Comparison of ENCODE assay signal across 1 cellular context in the genomic region with DNA sequence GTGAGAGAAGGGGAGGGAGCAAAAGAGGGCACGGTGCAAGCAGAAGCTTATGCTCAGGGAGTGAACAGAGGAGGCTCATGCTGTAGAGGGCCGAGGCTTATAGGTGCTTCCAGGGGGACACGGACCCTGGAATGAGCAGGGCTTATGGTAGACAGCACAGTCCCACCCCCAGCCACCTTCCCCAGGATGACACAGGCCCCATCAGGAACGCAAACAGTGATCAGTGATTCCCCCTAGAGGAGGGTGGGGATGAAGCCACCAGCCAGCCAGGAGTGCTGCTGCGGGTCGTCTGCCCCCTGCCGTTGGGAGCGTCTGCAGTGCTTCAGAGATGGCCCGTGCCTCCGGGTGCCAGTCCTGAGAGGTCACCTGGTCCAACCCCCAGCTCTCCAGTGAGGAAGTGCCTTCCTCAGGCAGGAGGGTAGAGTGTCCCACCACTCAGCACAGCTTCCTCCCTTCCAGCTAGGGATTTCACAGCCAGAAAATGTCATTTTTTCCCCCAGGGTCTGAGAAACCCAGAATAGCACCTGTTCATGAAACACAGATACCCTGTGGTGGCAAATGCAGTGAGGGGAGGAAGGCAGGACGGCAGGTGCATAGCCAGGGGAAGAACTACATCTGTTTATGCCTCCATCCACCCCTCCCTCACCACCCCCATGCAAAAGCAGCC.
TF ChIP-seq lines count a peak whose summit lies in the region.

No MANE protein-coding gene starts in this region.

TF ChIP-seq in HEK293, 187 proteins besides CTCF, POLR2A, EP300 and RAD21 (continued from another document and continues in another):
- TF ChIP-seq, protein P1, sequence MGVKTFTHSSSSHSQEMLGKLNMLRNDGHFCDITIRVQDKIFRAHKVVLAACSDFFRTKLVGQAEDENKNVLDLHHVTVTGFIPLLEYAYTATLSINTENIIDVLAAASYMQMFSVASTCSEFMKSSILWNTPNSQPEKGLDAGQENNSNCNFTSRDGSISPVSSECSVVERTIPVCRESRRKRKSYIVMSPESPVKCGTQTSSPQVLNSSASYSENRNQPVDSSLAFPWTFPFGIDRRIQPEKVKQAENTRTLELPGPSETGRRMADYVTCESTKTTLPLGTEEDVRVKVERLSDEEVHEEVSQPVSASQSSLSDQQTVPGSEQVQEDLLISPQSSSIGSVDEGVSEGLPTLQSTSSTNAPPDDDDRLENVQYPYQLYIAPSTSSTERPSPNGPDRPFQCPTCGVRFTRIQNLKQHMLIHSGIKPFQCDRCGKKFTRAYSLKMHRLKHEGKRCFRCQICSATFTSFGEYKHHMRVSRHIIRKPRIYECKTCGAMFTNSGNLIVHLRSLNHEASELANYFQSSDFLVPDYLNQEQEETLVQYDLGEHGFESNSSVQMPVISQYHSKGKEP (tag by site-specific recombination; IDR thresholded peaks at IDR 0.05), result 0 out of 2 replicates have a peak, but pooled peaks have one; percentile 9
- TF ChIP-seq ZNF837 (tag by site-specific recombination; IDR thresholded peaks at IDR 0.05) (no peak), SCRT1 (tag by site-specific recombination; IDR thresholded peaks at IDR 0.05; ENCODE audit: borderline replicate concordance) (no peak), ZNF701 (tag by site-specific recombination; IDR thresholded peaks at IDR 0.05) (no peak), ZNF324 (tag by site-specific recombination; IDR thresholded peaks at IDR 0.05) (no peak), ZNF23 (tag by site-specific recombination; IDR thresholded peaks at IDR 0.05; ENCODE audit: borderline replicate concordance) (no peak), ZNF350 (tag by site-specific recombination; IDR thresholded peaks at IDR 0.05) (no peak), ZNF596 (tag by site-specific recombination; IDR thresholded peaks at IDR 0.05) (no peak), ZNF768 (tag by site-specific recombination; IDR thresholded peaks at IDR 0.05) (no peak), ZNF140 (tag by site-specific recombination; IDR thresholded peaks at IDR 0.05) (no peak), RBAK (tag by site-specific recombination; IDR thresholded peaks at IDR 0.05) (no peak), GLIS1 (tag by site-specific recombination; IDR thresholded peaks at IDR 0.05) (peak; percentile 36; the same call in 1 of the 2 replicates), ZNF184 (tag by site-specific recombination; IDR thresholded peaks at IDR 0.05) (no peak), ZNF10 (tag by site-specific recombination; IDR thresholded peaks at IDR 0.05) (0 out of 2 replicates have a peak, but pooled peaks have one; percentile 14), ZNF549 (tag by site-specific recombination; IDR thresholded peaks at IDR 0.05) (no peak), MEIS1 (CRISPR knock-in tag; IDR thresholded peaks at IDR 0.05; ENCODE audit: borderline replicate concordance) (no peak), ZSCAN16 (tag by site-specific recombination; IDR thresholded peaks at IDR 0.05) (no peak), REPIN1 (tag by site-specific recombination; IDR thresholded peaks at IDR 0.05; ENCODE audit: low read depth) (no peak), ZNF391 (tag by site-specific recombination; IDR thresholded peaks at IDR 0.05; ENCODE audit: borderline replicate concordance, low read depth) (no peak), SP2 (tag by site-specific recombination; IDR thresholded peaks at IDR 0.05) (peak; percentile 17), ZNF426 (tag by site-specific recombination; IDR thresholded peaks at IDR 0.05) (no peak), WT1 (tag by site-specific recombination; IDR thresholded peaks at IDR 0.05) (no peak), PRDM1 (tag by site-specific recombination; IDR thresholded peaks at IDR 0.05) (no peak), ZNF629 (tag by site-specific recombination; IDR thresholded peaks at IDR 0.05) (no peak), ZXDB (tag by site-specific recombination; IDR thresholded peaks at IDR 0.05) (no peak), ZNF776 (tag by site-specific recombination; IDR thresholded peaks at IDR 0.05; ENCODE audit: borderline replicate concordance) (no peak), ZNF146 (tag by site-specific recombination; IDR thresholded peaks at IDR 0.05) (no peak), ZNF514 (tag by site-specific recombination; IDR thresholded peaks at IDR 0.05) (no peak), ZNF221 (tag by site-specific recombination; IDR thresholded peaks at IDR 0.05; ENCODE audit: borderline replicate concordance) (no peak), ZNF354C (tag by site-specific recombination; IDR thresholded peaks at IDR 0.05; ENCODE audit: borderline replicate concordance, low read depth) (no peak), ZNF138 (tag by site-specific recombination; IDR thresholded peaks at IDR 0.05; ENCODE audit: borderline replicate concordance) (no peak)
- TF ChIP-seq, protein P2, sequence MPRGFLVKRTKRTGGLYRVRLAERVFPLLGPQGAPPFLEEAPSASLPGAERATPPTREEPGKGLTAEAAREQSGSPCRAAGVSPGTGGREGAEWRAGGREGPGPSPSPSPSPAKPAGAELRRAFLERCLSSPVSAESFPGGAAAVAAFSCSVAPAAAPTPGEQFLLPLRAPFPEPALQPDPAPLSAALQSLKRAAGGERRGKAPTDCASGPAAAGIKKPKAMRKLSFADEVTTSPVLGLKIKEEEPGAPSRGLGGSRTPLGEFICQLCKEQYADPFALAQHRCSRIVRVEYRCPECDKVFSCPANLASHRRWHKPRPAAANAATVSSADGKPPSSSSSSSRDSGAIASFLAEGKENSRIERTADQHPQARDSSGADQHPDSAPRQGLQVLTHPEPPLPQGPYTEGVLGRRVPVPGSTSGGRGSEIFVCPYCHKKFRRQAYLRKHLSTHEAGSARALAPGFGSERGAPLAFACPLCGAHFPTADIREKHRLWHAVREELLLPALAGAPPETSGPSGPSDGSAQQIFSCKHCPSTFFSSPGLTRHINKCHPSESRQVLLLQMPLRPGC (tag by site-specific recombination; IDR thresholded peaks at IDR 0.05), result no peak
- TF ChIP-seq, protein P3, sequence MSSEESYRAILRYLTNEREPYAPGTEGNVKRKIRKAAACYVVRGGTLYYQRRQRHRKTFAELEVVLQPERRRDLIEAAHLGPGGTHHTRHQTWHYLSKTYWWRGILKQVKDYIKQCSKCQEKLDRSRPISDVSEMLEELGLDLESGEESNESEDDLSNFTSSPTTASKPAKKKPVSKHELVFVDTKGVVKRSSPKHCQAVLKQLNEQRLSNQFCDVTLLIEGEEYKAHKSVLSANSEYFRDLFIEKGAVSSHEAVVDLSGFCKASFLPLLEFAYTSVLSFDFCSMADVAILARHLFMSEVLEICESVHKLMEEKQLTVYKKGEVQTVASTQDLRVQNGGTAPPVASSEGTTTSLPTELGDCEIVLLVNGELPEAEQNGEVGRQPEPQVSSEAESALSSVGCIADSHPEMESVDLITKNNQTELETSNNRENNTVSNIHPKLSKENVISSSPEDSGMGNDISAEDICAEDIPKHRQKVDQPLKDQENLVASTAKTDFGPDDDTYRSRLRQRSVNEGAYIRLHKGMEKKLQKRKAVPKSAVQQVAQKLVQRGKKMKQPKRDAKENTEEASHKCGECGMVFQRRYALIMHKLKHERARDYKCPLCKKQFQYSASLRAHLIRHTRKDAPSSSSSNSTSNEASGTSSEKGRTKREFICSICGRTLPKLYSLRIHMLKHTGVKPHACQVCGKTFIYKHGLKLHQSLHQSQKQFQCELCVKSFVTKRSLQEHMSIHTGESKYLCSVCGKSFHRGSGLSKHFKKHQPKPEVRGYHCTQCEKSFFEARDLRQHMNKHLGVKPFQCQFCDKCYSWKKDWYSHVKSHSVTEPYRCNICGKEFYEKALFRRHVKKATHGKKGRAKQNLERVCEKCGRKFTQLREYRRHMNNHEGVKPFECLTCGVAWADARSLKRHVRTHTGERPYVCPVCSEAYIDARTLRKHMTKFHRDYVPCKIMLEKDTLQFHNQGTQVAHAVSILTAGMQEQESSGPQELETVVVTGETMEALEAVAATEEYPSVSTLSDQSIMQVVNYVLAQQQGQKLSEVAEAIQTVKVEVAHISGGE (tag by site-specific recombination; conservative IDR thresholded peaks at IDR 0.05; ENCODE audit: low read depth), result no peak
- TF ChIP-seq, protein P4, sequence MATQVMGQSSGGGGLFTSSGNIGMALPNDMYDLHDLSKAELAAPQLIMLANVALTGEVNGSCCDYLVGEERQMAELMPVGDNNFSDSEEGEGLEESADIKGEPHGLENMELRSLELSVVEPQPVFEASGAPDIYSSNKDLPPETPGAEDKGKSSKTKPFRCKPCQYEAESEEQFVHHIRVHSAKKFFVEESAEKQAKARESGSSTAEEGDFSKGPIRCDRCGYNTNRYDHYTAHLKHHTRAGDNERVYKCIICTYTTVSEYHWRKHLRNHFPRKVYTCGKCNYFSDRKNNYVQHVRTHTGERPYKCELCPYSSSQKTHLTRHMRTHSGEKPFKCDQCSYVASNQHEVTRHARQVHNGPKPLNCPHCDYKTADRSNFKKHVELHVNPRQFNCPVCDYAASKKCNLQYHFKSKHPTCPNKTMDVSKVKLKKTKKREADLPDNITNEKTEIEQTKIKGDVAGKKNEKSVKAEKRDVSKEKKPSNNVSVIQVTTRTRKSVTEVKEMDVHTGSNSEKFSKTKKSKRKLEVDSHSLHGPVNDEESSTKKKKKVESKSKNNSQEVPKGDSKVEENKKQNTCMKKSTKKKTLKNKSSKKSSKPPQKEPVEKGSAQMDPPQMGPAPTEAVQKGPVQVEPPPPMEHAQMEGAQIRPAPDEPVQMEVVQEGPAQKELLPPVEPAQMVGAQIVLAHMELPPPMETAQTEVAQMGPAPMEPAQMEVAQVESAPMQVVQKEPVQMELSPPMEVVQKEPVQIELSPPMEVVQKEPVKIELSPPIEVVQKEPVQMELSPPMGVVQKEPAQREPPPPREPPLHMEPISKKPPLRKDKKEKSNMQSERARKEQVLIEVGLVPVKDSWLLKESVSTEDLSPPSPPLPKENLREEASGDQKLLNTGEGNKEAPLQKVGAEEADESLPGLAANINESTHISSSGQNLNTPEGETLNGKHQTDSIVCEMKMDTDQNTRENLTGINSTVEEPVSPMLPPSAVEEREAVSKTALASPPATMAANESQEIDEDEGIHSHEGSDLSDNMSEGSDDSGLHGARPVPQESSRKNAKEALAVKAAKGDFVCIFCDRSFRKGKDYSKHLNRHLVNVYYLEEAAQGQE (tag by site-specific recombination; IDR thresholded peaks at IDR 0.05), result no peak
- TF ChIP-seq, protein P5, sequence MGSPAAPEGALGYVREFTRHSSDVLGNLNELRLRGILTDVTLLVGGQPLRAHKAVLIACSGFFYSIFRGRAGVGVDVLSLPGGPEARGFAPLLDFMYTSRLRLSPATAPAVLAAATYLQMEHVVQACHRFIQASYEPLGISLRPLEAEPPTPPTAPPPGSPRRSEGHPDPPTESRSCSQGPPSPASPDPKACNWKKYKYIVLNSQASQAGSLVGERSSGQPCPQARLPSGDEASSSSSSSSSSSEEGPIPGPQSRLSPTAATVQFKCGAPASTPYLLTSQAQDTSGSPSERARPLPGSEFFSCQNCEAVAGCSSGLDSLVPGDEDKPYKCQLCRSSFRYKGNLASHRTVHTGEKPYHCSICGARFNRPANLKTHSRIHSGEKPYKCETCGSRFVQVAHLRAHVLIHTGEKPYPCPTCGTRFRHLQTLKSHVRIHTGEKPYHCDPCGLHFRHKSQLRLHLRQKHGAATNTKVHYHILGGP (tag by site-specific recombination; IDR thresholded peaks at IDR 0.05), result no peak
- TF ChIP-seq, protein P6, sequence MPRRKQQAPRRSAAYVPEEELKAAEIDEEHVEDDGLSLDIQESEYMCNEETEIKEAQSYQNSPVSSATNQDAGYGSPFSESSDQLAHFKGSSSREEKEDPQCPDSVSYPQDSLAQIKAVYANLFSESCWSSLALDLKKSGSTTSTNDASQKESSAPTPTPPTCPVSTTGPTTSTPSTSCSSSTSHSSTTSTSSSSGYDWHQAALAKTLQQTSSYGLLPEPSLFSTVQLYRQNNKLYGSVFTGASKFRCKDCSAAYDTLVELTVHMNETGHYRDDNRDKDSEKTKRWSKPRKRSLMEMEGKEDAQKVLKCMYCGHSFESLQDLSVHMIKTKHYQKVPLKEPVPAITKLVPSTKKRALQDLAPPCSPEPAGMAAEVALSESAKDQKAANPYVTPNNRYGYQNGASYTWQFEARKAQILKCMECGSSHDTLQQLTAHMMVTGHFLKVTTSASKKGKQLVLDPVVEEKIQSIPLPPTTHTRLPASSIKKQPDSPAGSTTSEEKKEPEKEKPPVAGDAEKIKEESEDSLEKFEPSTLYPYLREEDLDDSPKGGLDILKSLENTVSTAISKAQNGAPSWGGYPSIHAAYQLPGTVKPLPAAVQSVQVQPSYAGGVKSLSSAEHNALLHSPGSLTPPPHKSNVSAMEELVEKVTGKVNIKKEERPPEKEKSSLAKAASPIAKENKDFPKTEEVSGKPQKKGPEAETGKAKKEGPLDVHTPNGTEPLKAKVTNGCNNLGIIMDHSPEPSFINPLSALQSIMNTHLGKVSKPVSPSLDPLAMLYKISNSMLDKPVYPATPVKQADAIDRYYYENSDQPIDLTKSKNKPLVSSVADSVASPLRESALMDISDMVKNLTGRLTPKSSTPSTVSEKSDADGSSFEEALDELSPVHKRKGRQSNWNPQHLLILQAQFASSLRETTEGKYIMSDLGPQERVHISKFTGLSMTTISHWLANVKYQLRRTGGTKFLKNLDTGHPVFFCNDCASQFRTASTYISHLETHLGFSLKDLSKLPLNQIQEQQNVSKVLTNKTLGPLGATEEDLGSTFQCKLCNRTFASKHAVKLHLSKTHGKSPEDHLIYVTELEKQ (tag by site-specific recombination; IDR thresholded peaks at IDR 0.05; ENCODE audit: borderline replicate concordance), result no peak
- TF ChIP-seq, protein P7, sequence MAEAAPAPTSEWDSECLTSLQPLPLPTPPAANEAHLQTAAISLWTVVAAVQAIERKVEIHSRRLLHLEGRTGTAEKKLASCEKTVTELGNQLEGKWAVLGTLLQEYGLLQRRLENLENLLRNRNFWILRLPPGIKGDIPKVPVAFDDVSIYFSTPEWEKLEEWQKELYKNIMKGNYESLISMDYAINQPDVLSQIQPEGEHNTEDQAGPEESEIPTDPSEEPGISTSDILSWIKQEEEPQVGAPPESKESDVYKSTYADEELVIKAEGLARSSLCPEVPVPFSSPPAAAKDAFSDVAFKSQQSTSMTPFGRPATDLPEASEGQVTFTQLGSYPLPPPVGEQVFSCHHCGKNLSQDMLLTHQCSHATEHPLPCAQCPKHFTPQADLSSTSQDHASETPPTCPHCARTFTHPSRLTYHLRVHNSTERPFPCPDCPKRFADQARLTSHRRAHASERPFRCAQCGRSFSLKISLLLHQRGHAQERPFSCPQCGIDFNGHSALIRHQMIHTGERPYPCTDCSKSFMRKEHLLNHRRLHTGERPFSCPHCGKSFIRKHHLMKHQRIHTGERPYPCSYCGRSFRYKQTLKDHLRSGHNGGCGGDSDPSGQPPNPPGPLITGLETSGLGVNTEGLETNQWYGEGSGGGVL (tag by site-specific recombination; IDR thresholded peaks at IDR 0.05), result no peak
- TF ChIP-seq, protein P8, sequence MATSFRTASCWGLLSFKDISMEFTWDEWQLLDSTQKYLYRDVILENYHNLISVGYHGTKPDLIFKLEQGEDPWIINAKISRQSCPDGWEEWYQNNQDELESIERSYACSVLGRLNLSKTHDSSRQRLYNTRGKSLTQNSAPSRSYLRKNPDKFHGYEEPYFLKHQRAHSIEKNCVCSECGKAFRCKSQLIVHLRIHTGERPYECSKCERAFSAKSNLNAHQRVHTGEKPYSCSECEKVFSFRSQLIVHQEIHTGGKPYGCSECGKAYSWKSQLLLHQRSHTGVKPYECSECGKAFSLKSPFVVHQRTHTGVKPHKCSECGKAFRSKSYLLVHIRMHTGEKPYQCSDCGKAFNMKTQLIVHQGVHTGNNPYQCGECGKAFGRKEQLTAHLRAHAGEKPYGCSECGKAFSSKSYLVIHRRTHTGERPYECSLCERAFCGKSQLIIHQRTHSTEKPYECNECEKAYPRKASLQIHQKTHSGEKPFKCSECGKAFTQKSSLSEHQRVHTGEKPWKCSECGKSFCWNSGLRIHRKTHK (tag by site-specific recombination; IDR thresholded peaks at IDR 0.05), result no peak
